Comparison of ENCODE assay signal across 8 cellular contexts in genomic region chr2:68253211-68254068, GRCh38. TPM values are rescaled to one million over a fixed set of nuclear protein-coding genes. Genes with fewer than 3 reads are reported as not detected.
A peak's percentile ranks its signal among the peaks of the same experiment; 100 is the strongest.
DNase-seq lines count a peak whose midpoint lies in the region; ATAC-seq and TF ChIP-seq lines count a peak whose summit lies in the region.

No MANE protein-coding gene starts in this region.

- H3K9ac ChIP-seq in OCI-LY3 (ENCODE audit: low read length), result peak overlapping the region; percentile 94

- H3K4me1 Mint-ChIP-seq in GM23338, result peaks cover 18% of the 10 kb centered on the region

- DNase-seq in GM23338 (ENCODE audit: low spot score), result no peak
- DNase-seq in astrocyte of the spinal cord (ENCODE audit: low read depth, low spot score), result peak; percentile 55
- DNase-seq in left kidney (ENCODE audit: low read depth, low spot score), result peak; percentile 48
- peak in 4 of 6 experiments; percentile 5 to 66 (median 40) for DNase-seq in stimulated activated naive CD4-positive, alpha-beta T cell (lab: John Stamatoyannopoulos, UW)
- DNase-seq in NCI-H2081 (lab: John Stamatoyannopoulos, UW), result no peak
- DNase-seq in head of caudate nucleus, result no peak

- peak overlapping the region; percentile 84 for H3K4me3 Mint-ChIP-seq in GM23338

- H3K4me2 ChIP-seq in GM23338 (peak overlapping the region; percentile 92), OCI-LY3 (ENCODE audit: low read length) (peak overlapping the region; percentile 63)

- H3K9me3 ChIP-seq in OCI-LY3 (ENCODE audit: insufficient read depth, low read length), result no peaks in the 10 kb centered on the region

- no peaks in the 10 kb centered on the region for H3K9me2 ChIP-seq in GM23338 (ENCODE audit: insufficient read depth)

- H3K36me3 Mint-ChIP-seq in GM23338 (ENCODE audit: low read depth), result peaks cover 7% of the 10 kb centered on the region; the same call in 2 of the 3 replicates

- ATAC-seq in GM23338 (no peak), GM18520 (IDR thresholded peaks at IDR 0.05; ENCODE audit: unreplicated experiment) (no peak)

- H3K27me3 ChIP-seq in GM23338 (ENCODE audit: insufficient read depth) (no peaks in the 10 kb centered on the region), OCI-LY3 (ENCODE audit: low read depth, low read length) (no peaks in the 10 kb centered on the region)

- H3F3A ChIP-seq in GM23338 (replicated peaks; ENCODE audit: low read depth), result no peaks in the 10 kb centered on the region

- TF ChIP-seq CTCF in GM23338 (conservative IDR thresholded peaks at IDR 0.05; ENCODE audit: low read depth in 2 of 2) (no peak), OCI-LY3 (IDR thresholded peaks at IDR 0.05; ENCODE audit: low read depth, low read length) (no peak), astrocyte of the spinal cord (IDR thresholded peaks at IDR 0.05; ENCODE audit: low read depth, low read length) (no peak)

- H3K36me3 ChIP-seq in GM23338 (ENCODE audit: insufficient read depth), result no peaks in the 10 kb centered on the region
- H3K36me3 ChIP-seq in OCI-LY3 (replicated peaks; ENCODE audit: low read depth, low read length), result peaks cover 17% of the 10 kb centered on the region

- peaks cover 20% of the 10 kb centered on the region for H4K20me1 ChIP-seq in GM23338 (replicated peaks; ENCODE audit: insufficient read depth)
- peaks cover 25% of the 10 kb centered on the region for H4K20me1 ChIP-seq in OCI-LY3 (ENCODE audit: insufficient read depth, low read length)

- in situ Hi-C loops in astrocyte of the spinal cord (cut with HindIII; ENCODE audit: low sequenced_read_pairs), result no loop called here

- peak overlapping the region; percentile 53; the same call in 1 of the 2 replicates for H3K27ac ChIP-seq in GM23338 (ENCODE audit: low read depth)
- peak overlapping the region; percentile 86 for H3K27ac ChIP-seq in OCI-LY3 (ENCODE audit: low read length)

- peaks cover 34% of the 10 kb centered on the region for H3K79me2 ChIP-seq in GM23338 (replicated peaks; ENCODE audit: insufficient read depth)
- peaks cover 43% of the 10 kb centered on the region for H3K79me2 ChIP-seq in OCI-LY3 (ENCODE audit: low read length)

- H3K4me3 ChIP-seq in GM23338, result peak overlapping the region; percentile 88
- H3K4me3 ChIP-seq in OCI-LY3 (ENCODE audit: low read length), result peak overlapping the region; percentile 99
- peak overlapping the region; percentile 72 for H3K4me3 ChIP-seq in astrocyte of the spinal cord (ENCODE audit: low read depth, low read length)

- H3K4me1 ChIP-seq in GM23338 (ENCODE audit: insufficient read depth) (peaks cover 49% of the 10 kb centered on the region), OCI-LY3 (ENCODE audit: low read length) (peaks cover 17% of the 10 kb centered on the region)

- no peaks in the 10 kb centered on the region for H3K9me3 Mint-ChIP-seq in GM23338

- intact Hi-C loops in head of caudate nucleus (cut with DNase I), result loop anchor here (5.0 kb wide), 1 partner anchor 96 kb away; the partner anchor contains the start of gene PNO1

- H3K27ac Mint-ChIP-seq in GM23338, result peak overlapping the region; percentile 96

- H3K27me3 Mint-ChIP-seq in GM23338 (ENCODE audit: insufficient read depth, low read depth, poor library complexity), result peaks cover 11% of the 10 kb centered on the region

- H2AFZ ChIP-seq in GM23338, result peak overlapping the region; percentile 72
- H2AFZ ChIP-seq in OCI-LY3 (ENCODE audit: low read depth, low read length), result peak overlapping the region; percentile 43; the same call in 1 of the 2 replicates

TF ChIP-seq in GM23338, 12 proteins besides CTCF, POLR2A, EP300 and RAD21:
- TF ChIP-seq EZH2phosphoT487 (IDR thresholded peaks at IDR 0.05; ENCODE audit: unreplicated experiment) (no peak), STAT1 (IDR thresholded peaks at IDR 0.05; ENCODE audit: unreplicated experiment) (no peak), EZH2 (IDR thresholded peaks at IDR 0.05; ENCODE audit: low read depth, unreplicated experiment) (no peak)

RNA-seq across cellular contexts. Expression of gene PPP3R1, which starts 1.1 kb away (rescaled TPM):
- 49.6 and 52.7 TPM in 2 replicates for total RNA-seq in GM23338 (2014; rRNA removed; shearing (Covaris generic))
- polyA plus RNA-seq in GM23338 (2016; fragmentation: Nextera tagmentation; extraction: Ambion mirVana), result 7.9 and 9.0 TPM in 2 replicates

Comparison
In these comparisons a context has a peak if more than half of its experiments do, and no peak if none do; other contexts are left out.
1. DNase-seq: peak in astrocyte of the spinal cord (single experiment), left kidney (single experiment) and stimulated activated naive CD4-positive, alpha-beta T cell (4 of 6); none in GM23338 (single experiment), NCI-H2081 (0 of 2) and head of caudate nucleus (0 of 42).
2. Peak in every context shown above with its lines, with median percentiles within 50 percentile points of each other: H3K4me3 ChIP-seq.